Comparison of ENCODE assay signal across 11 cellular contexts in genomic region chr1:228964178-228964819, GRCh38.
DNase-seq lines count a peak whose midpoint lies in the region; TF ChIP-seq lines count a peak whose summit lies in the region.
"Had no signal": no experiment of that assay in that cellular context is flagged by ENCODE, and none has a peak within 500 bp of the region (broad histone marks: within the 10 kb centered on the region; RNA-seq: fewer than 3 reads in every experiment).

No MANE protein-coding gene starts in this region.

- H3K4me3 ChIP-seq in astrocyte of the spinal cord (ENCODE audit: low read depth, low read length): no peak overlapping the region
- H3K4me3 ChIP-seq in smooth muscle cell: no peak overlapping the region

- no peaks in the 10 kb centered on the region for H3K36me3 ChIP-seq in smooth muscle cell (ENCODE audit: low read depth)

- H3K9ac ChIP-seq in smooth muscle cell (ENCODE audit: low read depth): peak overlapping the region; percentile 55

- H3K4me2 ChIP-seq in smooth muscle cell: peak overlapping the region; percentile 11

- no peaks in the 10 kb centered on the region for H3K27me3 ChIP-seq in smooth muscle cell (ENCODE audit: low read depth)

- H3K9me3 ChIP-seq in smooth muscle cell (replicated peaks; ENCODE audit: low read depth): no peaks in the 10 kb centered on the region

- peaks cover 12% of the 10 kb centered on the region for H3K4me1 ChIP-seq in smooth muscle cell (ENCODE audit: low read depth)

- no peaks in the 10 kb centered on the region for H3K79me2 ChIP-seq in smooth muscle cell (ENCODE audit: low read depth)

- 5% methylated on average over 5 of the region's 5 CpGs for WGBS in smooth muscle cell (ENCODE audit: low lambda C conversion rate)

- H3K27ac ChIP-seq in smooth muscle cell (ENCODE audit: low read depth): peak overlapping the region; percentile 72

- H4K20me1 ChIP-seq in smooth muscle cell (ENCODE audit: low read depth): no peaks in the 10 kb centered on the region

- TF ChIP-seq CTCF in astrocyte of the spinal cord (IDR thresholded peaks at IDR 0.05; ENCODE audit: low read depth, low read length) (no peak), smooth muscle cell (IDR thresholded peaks at IDR 0.05; ENCODE audit: borderline replicate concordance, insufficient read depth, poor library complexity, severe bottlenecking) (no peak)

- H3F3A ChIP-seq in smooth muscle cell (ENCODE audit: low read depth): peaks cover 11% of the 10 kb centered on the region

- in situ Hi-C loops in astrocyte of the spinal cord (cut with HindIII; ENCODE audit: low sequenced_read_pairs): no loop called here

- no peak overlapping the region for H2AFZ ChIP-seq in smooth muscle cell (ENCODE audit: low read depth)

- DNase-seq in H4 (ENCODE audit: low spot score) (peak; percentile 74), astrocyte of the spinal cord (ENCODE audit: low read depth, low spot score) (peak; percentile 78), iris pigment epithelial cell (ENCODE audit: low read depth) (peak; percentile 92), smooth muscle cell (lab: John Stamatoyannopoulos, UW; ENCODE audit: unreplicated experiment) (no peak), NCI-H1694 (lab: John Stamatoyannopoulos, UW) (no peak), T-helper 1 cell (no peak)
- DNase-seq in central memory CD4-positive, alpha-beta T cell: no peak
- no peak for DNase-seq in stimulated activated CD4-positive, alpha-beta T cell treated with anti-CD3 and anti-CD28 coated beads, Interleukin-2, amount 100 ng/mL, for 24 hours
- DNase-seq: activated naive CD4-positive, alpha-beta T cell treated with anti-CD3 and anti-CD28 coated beads, Interleukin-2, amount 50 U/mL, for 16 hours; NCI-H1092; stimulated activated naive CD4-positive, alpha-beta T cell had no signal

Comparison
In these comparisons a context has a peak if more than half of its experiments do, and no peak if none do; other contexts are left out.
1. DNase-seq: peak in H4 (single experiment), astrocyte of the spinal cord (single experiment) and iris pigment epithelial cell (single experiment); none in smooth muscle cell (single experiment), NCI-H1694 (single experiment), central memory CD4-positive, alpha-beta T cell (single experiment), stimulated activated CD4-positive, alpha-beta T cell treated with anti-CD3 and anti-CD28 coated beads, Interleukin-2, amount 100 ng/mL, for 24 hours (0 of 2) and T-helper 1 cell (0 of 5).